Comparison of ENCODE assay signal across 8 cellular contexts in genomic region chr3:129184396-129184656, GRCh38. TPM values are rescaled to one million over a fixed set of nuclear protein-coding genes. Genes with fewer than 3 reads are reported as not detected.
DNase-seq lines count a peak whose midpoint lies in the region; ATAC-seq and TF ChIP-seq lines count a peak whose summit lies in the region.

No MANE protein-coding gene starts in this region.

- TF ChIP-seq RAD21 in IMR-90 (IDR thresholded peaks at IDR 0.05; ENCODE audit: low read length): no peak

- peak overlapping the region; percentile 93 to 98 for H4K8ac ChIP-seq in IMR-90 (ENCODE audit: low read depth in 2 of 2, low read length in 2 of 2)

- peak overlapping the region; percentile 99 for H3K4me2 ChIP-seq in IMR-90 (ENCODE audit: low read depth, low read length)

- intact Hi-C loops in IMR-90 (cut with micrococcal nuclease) (loop anchor here (5.0 kb wide), 1 partner anchor 43 kb away; no protein-coding TSS in a partner anchor), left cardiac atrium (cut with DNase I) (loop anchor here in 1 of 2 donors (5.0 kb wide), 2 partner anchors 43 to 63 kb away; partner anchors contain the start of gene COPG1)
- intact Hi-C loops in activated T-helper 2 cell treated with anti-CD3 and anti-CD28 coated beads, Interferon-gamma antibody, Interleukin-2, Interleukin-4, amounts not matched to agents 10 μg/mL and 5 μg/mL and 100 μg/mL, durations not matched to agents 14 hours and 24 hours and 36 hours (cut with micrococcal nuclease): loop anchor here (1.0 to 5.0 kb wide), 5 partner anchors 46 to 258 kb away; partner anchors contain the start of genes COPG1 and IFT122

- TF ChIP-seq CTCF in IMR-90 (conservative IDR thresholded peaks at IDR 0.05; ENCODE audit: low read depth, low read length): no peak
- no peak for TF ChIP-seq CTCF in retinal pigment epithelial cell (conservative IDR thresholded peaks at IDR 0.05; ENCODE audit: low read depth, low read length)

- H3K27ac Mint-ChIP-seq in activated T-helper 2 cell treated with anti-CD3 and anti-CD28 coated beads, Interferon-gamma antibody, Interleukin-2, Interleukin-4, amounts not matched to agents 10 μg/mL and 5 μg/mL and 100 μg/mL, durations not matched to agents 14 hours and 24 hours and 36 hours: peak overlapping the region; percentile 98

- peak overlapping the region; percentile 37; the same call in 1 of the 2 replicates for H2BK120ac ChIP-seq in IMR-90 (ENCODE audit: low read depth, low read length)

- dilution Hi-C loops in IMR-90 (cut with HindIII; ENCODE audit: low sequenced_read_pairs, unreplicated experiment): no loop called here

- POLR2A ChIA-PET in IMR-90 (lab: Charles Lee; ENCODE audit: unreplicated experiment): interaction anchor here (0.5 kb wide), 1 partner anchor 61 kb away, joined by 3 read pairs; no protein-coding TSS in a partner anchor

- no peaks in the 10 kb centered on the region for H3K9me3 Mint-ChIP-seq in activated T-helper 2 cell treated with anti-CD3 and anti-CD28 coated beads, Interferon-gamma antibody, Interleukin-2, Interleukin-4, amounts not matched to agents 10 μg/mL and 5 μg/mL and 100 μg/mL, durations not matched to agents 14 hours and 24 hours and 36 hours

- H3K27ac ChIP-seq in IMR-90 (ENCODE audit: insufficient read depth, low read length): peak overlapping the region; percentile 94

- peak overlapping the region; percentile 81 for H2BK5ac ChIP-seq in IMR-90 (ENCODE audit: low read depth, low read length, poor library complexity, severe bottlenecking)

- H2BK15ac ChIP-seq in IMR-90 (ENCODE audit: low read depth, low read length): no peak overlapping the region

- peak overlapping the region; percentile 96 for H3K9ac ChIP-seq in IMR-90 (ENCODE audit: low read depth, low read length)

- no peak for TF ChIP-seq POLR2A in IMR-90 (IDR thresholded peaks at IDR 0.05; ENCODE audit: low read depth, low read length)

- peak overlapping the region; percentile 89 for H4K5ac ChIP-seq in IMR-90 (ENCODE audit: low read depth, low read length)

- peak overlapping the region; percentile 75 for H3K4me3 ChIP-seq in IMR-90 (ENCODE audit: insufficient read depth, low read depth, low read length)
- peak overlapping the region; percentile 87 for H3K4me3 ChIP-seq in retinal pigment epithelial cell (ENCODE audit: low read length)

- peak overlapping the region; percentile 96 for H2AK9ac ChIP-seq in IMR-90 (replicated peaks; ENCODE audit: low read depth, low read length, poor library complexity)

- H4K20me1 ChIP-seq in IMR-90 (ENCODE audit: insufficient read depth, low read length): peaks cover 36% of the 10 kb centered on the region

- peak overlapping the region; percentile 92 for H2AK5ac ChIP-seq in IMR-90 (ENCODE audit: low read depth, low read length)

- no peaks in the 10 kb centered on the region for H3K9me1 ChIP-seq in IMR-90 (ENCODE audit: insufficient read depth, low read length)

- WGBS in IMR-90 (ENCODE audit: extremely low coverage in 2 of 2, insufficient read length in 1 of 2), 2 experiments: no CpG with 5 or more reads among the region's 5 CpGs

- H4K91ac ChIP-seq in IMR-90 (ENCODE audit: insufficient read depth, low read depth, low read length): peak overlapping the region; percentile 86

- peak; percentile 41 for DNase-seq in NCI-H2171 treated with DMSO at 0.1 percent for 48 hours (lab: John Stamatoyannopoulos, UW)
- DNase-seq in NCI-H2171 (lab: John Stamatoyannopoulos, UW): no peak
- DNase-seq in IMR-90: no peak
- DNase-seq in activated T-helper 2 cell treated with anti-CD3 and anti-CD28 coated beads, Interferon-gamma antibody, Interleukin-2, Interleukin-4, amounts not matched to agents 10 μg/mL and 5 μg/mL and 100 μg/mL, durations not matched to agents 14 hours and 24 hours and 36 hours (ENCODE audit: low spot score): no peak
- DNase-seq in left cardiac atrium: peak; percentile 43
- DNase-seq in retinal pigment epithelial cell (ENCODE audit: low read depth): no peak
- DNase-seq in medulla oblongata (ENCODE audit: extremely low spot score): no peak

- peak overlapping the region; percentile 97 for H3K4me3 Mint-ChIP-seq in activated T-helper 2 cell treated with anti-CD3 and anti-CD28 coated beads, Interferon-gamma antibody, Interleukin-2, Interleukin-4, amounts not matched to agents 10 μg/mL and 5 μg/mL and 100 μg/mL, durations not matched to agents 14 hours and 24 hours and 36 hours (ENCODE audit: low read depth)

- peaks cover 8 to 15% of the 10 kb centered on the region in 2 experiments for H3K79me1 ChIP-seq in IMR-90 (ENCODE audit: low read depth in 1 of 2, low read length in 2 of 2)

- ATAC-seq in IMR-90 (ENCODE audit: low read depth): no peak
- ATAC-seq in left cardiac atrium: peak; percentile 24 to 31
- ATAC-seq in HG03520 (IDR thresholded peaks at IDR 0.05; ENCODE audit: unreplicated experiment): no peak

- peak overlapping the region; percentile 89 for H3K56ac ChIP-seq in IMR-90 (ENCODE audit: extremely low read depth, insufficient read depth, low read length)

- peak overlapping the region; percentile 97 for H3K4ac ChIP-seq in IMR-90 (ENCODE audit: low read depth, low read length)

- no peaks in the 10 kb centered on the region for H3K27me3 Mint-ChIP-seq in activated T-helper 2 cell treated with anti-CD3 and anti-CD28 coated beads, Interferon-gamma antibody, Interleukin-2, Interleukin-4, amounts not matched to agents 10 μg/mL and 5 μg/mL and 100 μg/mL, durations not matched to agents 14 hours and 24 hours and 36 hours (ENCODE audit: low read depth)

- no peaks in the 10 kb centered on the region for H3K27me3 ChIP-seq in IMR-90 (ENCODE audit: control insufficient read depth, insufficient read depth, low read length)

- peaks cover 5% of the 10 kb centered on the region for H3K4me1 ChIP-seq in IMR-90 (ENCODE audit: control insufficient read depth, insufficient read depth, low read length)

- H3K9me3 ChIP-seq in IMR-90 (ENCODE audit: control insufficient read depth, insufficient read depth, low read length): no peaks in the 10 kb centered on the region

- CTCF ChIA-PET in IMR-90 (lab: Yijun Ruan, JAX): no interaction called here

- H3K36me3 ChIP-seq in IMR-90 (ENCODE audit: control insufficient read depth, insufficient read depth, low read length): no peaks in the 10 kb centered on the region

- H3K14ac ChIP-seq in IMR-90 (replicated peaks; ENCODE audit: low read depth, low read length): peak overlapping the region; percentile 94

- H3K23ac ChIP-seq in IMR-90 (ENCODE audit: low read depth, low read length): peak overlapping the region; percentile 98

- in situ Hi-C loops in IMR-90 (cut with MboI; ENCODE audit: low sequenced_read_pairs): no loop called here

- peak overlapping the region; percentile 91 for H2AFZ ChIP-seq in IMR-90 (replicated peaks; ENCODE audit: low read length, poor library complexity)

- H3K4me1 Mint-ChIP-seq in activated T-helper 2 cell treated with anti-CD3 and anti-CD28 coated beads, Interferon-gamma antibody, Interleukin-2, Interleukin-4, amounts not matched to agents 10 μg/mL and 5 μg/mL and 100 μg/mL, durations not matched to agents 14 hours and 24 hours and 36 hours (ENCODE audit: low read depth): peaks cover 38% of the 10 kb centered on the region

- BruUV-seq in IMR-90 (replicated peaks; lab: Mats Ljungman, UMichigan): TSS peak; percentile 87

- H3K18ac ChIP-seq in IMR-90 (ENCODE audit: low read depth, low read length): peak overlapping the region; percentile 69

- peaks cover 35% of the 10 kb centered on the region for H3K36me3 Mint-ChIP-seq in activated T-helper 2 cell treated with anti-CD3 and anti-CD28 coated beads, Interferon-gamma antibody, Interleukin-2, Interleukin-4, amounts not matched to agents 10 μg/mL and 5 μg/mL and 100 μg/mL, durations not matched to agents 14 hours and 24 hours and 36 hours (ENCODE audit: low read depth)

- H2BK20ac ChIP-seq in IMR-90 (ENCODE audit: low read depth, low read length): no peak overlapping the region

TF ChIP-seq in IMR-90, 13 proteins besides CTCF, POLR2A, EP300 and RAD21:
- TF ChIP-seq RCOR1 (IDR thresholded peaks at IDR 0.05; ENCODE audit: insufficient replicate concordance, low read length) (no peak), MAFK (IDR thresholded peaks at IDR 0.05; ENCODE audit: low read depth, low read length) (no peak), MXI1 (IDR thresholded peaks at IDR 0.05; ENCODE audit: borderline replicate concordance, low read depth, low read length) (no peak), SMC3 (IDR thresholded peaks at IDR 0.05; ENCODE audit: low read depth, low read length) (no peak), BHLHE40 (IDR thresholded peaks at IDR 0.05; ENCODE audit: low read depth, low read length) (no peak), CEBPB (IDR thresholded peaks at IDR 0.05; ENCODE audit: low read depth, low read length) (no peak)

RNA-seq across cellular contexts. Expression of gene CNBP, which starts 0.6 kb away (rescaled TPM):
- 223 and 266 TPM in 2 replicates for total RNA-seq in IMR-90 (2012; rRNA removed)
- polyA plus RNA-seq in IMR-90 (2012; rRNA removed): 186 and 217 TPM in 2 replicates
- 130 and 232 TPM in 2 replicates for polyA plus RNA-seq in IMR-90 (2012; cell fraction: cytosol; rRNA removed)
- 35.9 and 97.3 TPM in 2 replicates for polyA plus RNA-seq in IMR-90 (2012; cell fraction: nucleus; rRNA removed; ENCODE audit: low replicate concordance)
- 351 TPM in 2 replicates for total RNA-seq in activated T-helper 2 cell treated with anti-CD3 and anti-CD28 coated beads, Interferon-gamma antibody, Interleukin-2, Interleukin-4, amounts not matched to agents 10 μg/mL and 5 μg/mL and 100 μg/mL, durations not matched to agents 14 hours and 24 hours and 36 hours
- total RNA-seq in left cardiac atrium: 100 to 1,000 TPM; 342 to 378 TPM

RNA-seq across cellular contexts. Expression of gene ISY1, which starts 23.5 kb away (rescaled TPM):
- total RNA-seq in IMR-90 (2012; rRNA removed): 28.5 and 39.7 TPM in 2 replicates
- 29.6 and 31.5 TPM in 2 replicates for polyA plus RNA-seq in IMR-90 (2012; rRNA removed)
- polyA plus RNA-seq in IMR-90 (2012; cell fraction: cytosol; rRNA removed): 24.3 and 57.5 TPM in 2 replicates
- polyA plus RNA-seq in IMR-90 (2012; cell fraction: nucleus; rRNA removed; ENCODE audit: low replicate concordance): 7.6 and 7.8 TPM in 2 replicates
- 71.4 and 78.0 TPM in 2 replicates for total RNA-seq in activated T-helper 2 cell treated with anti-CD3 and anti-CD28 coated beads, Interferon-gamma antibody, Interleukin-2, Interleukin-4, amounts not matched to agents 10 μg/mL and 5 μg/mL and 100 μg/mL, durations not matched to agents 14 hours and 24 hours and 36 hours
- 10 to 100 TPM; 23.3 to 28.3 TPM for total RNA-seq in left cardiac atrium

Comparison
In these comparisons a context has a peak if more than half of its experiments do, and no peak if none do; other contexts are left out.
1. DNase-seq: peak in NCI-H2171 treated with DMSO at 0.1 percent for 48 hours (single experiment) and left cardiac atrium (single experiment); none in NCI-H2171 (single experiment), IMR-90 (single experiment), activated T-helper 2 cell treated with anti-CD3 and anti-CD28 coated beads, Interferon-gamma antibody, Interleukin-2, Interleukin-4, amounts not matched to agents 10 μg/mL and 5 μg/mL and 100 μg/mL, durations not matched to agents 14 hours and 24 hours and 36 hours (single experiment), retinal pigment epithelial cell (single experiment) and medulla oblongata (single experiment).
2. ATAC-seq: peak in left cardiac atrium (2 of 2); none in IMR-90 (single experiment) and HG03520 (single experiment).